In the genomic region with DNA sequence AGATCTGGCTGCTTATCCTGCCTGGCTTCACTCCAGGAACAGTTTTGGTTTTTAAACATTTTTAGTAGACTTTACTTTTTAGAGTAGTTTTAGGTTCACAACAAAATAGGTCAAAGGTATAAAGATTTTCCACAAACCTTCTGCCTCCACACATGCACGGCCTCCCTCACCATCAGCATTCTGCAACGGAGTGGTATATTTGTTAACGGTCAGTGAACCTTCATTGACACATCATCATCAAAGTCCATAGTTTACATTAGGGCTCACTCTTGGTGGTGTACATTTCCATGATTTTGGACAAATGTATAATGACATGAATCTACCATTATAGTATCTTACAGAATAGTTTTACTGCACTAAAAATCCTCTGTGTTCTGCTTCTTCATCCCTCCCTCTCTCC, we compare ENCODE assay signal across 12 cellular contexts.
A peak's percentile ranks its signal among the peaks of the same experiment; 100 is the strongest.
DNase-seq lines count a peak whose midpoint lies in the region; ATAC-seq, FAIRE-seq and TF ChIP-seq lines count a peak whose summit lies in the region.
"Had no signal": no experiment of that assay in that cellular context is flagged by ENCODE, and none has a peak within 500 bp of the region (broad histone marks: within the 10 kb centered on the region; RNA-seq: fewer than 3 reads in every experiment).

No MANE protein-coding gene starts in this region.

- DNase-seq in breast epithelium (ENCODE audit: low spot score in 2 of 2) (no peak), MCF 10A (ENCODE audit: unreplicated experiment) (no peak), HepG2 (ENCODE audit: low spot score) (peak; percentile 31), thoracic aorta (ENCODE audit: low spot score) (no peak), NCI-H1105 (lab: John Stamatoyannopoulos, UW) (no peak), H7 (no peak), SKM-1 treated with dmso at 0.1 percent for 144 hours (lab: John Stamatoyannopoulos, UW; ENCODE audit: unreplicated experiment) (no peak)
- DNase-seq in stimulated activated CD8-positive, alpha-beta memory T cell treated with anti-CD3 and anti-CD28 coated beads, Interleukin-4, amount 100 ng/mL, for 48 hours: no peak
- DNase-seq: NCI-H1048, Right ventricle myocardium superior had no signal

- no peak overlapping the region for H2AFZ ChIP-seq in HepG2 (ENCODE audit: low read length)

- peaks cover 27% of the 10 kb centered on the region for H3K4me1 Mint-ChIP-seq in MCF 10A (ENCODE audit: insufficient read depth, unreplicated experiment)

- POLR2A ChIA-PET in MCF 10A (lab: Yijun Ruan, JAX): interaction anchor here (2.0 to 2.4 kb wide), 3 partner anchors 13 to 56 kb away, joined by 7 to 32 read pairs (median 20); no protein-coding TSS in a partner anchor
- POLR2A ChIA-PET in HepG2 (lab: Yijun Ruan, JAX): interaction anchor here (2.2 to 2.7 kb wide), 3 partner anchors 8 to 303 kb away, joined by 7 to 20 read pairs (median 12); a partner anchor contains a TSS

- BruUV-seq in MCF 10A (replicated peaks; lab: Mats Ljungman, UMichigan) (no TSS peak), HepG2 (replicated peaks; lab: Mats Ljungman, UMichigan) (no TSS peak)

- H3K36me3 Mint-ChIP-seq in MCF 10A (ENCODE audit: insufficient read depth, unreplicated experiment): peaks cover 13% of the 10 kb centered on the region

- TF ChIP-seq CTCF in breast epithelium (IDR thresholded peaks at IDR 0.05) (no peak), MCF 10A (IDR thresholded peaks at IDR 0.05; ENCODE audit: unreplicated experiment) (no peak), HepG2 (CRISPR knock-in tag; IDR thresholded peaks at IDR 0.05) (no peak), thoracic aorta (IDR thresholded peaks at IDR 0.05) (no peak)

- peak overlapping the region; percentile 78 for H3K4me2 ChIP-seq in HepG2 (ENCODE audit: low read depth, low read length)

- no peak overlapping the region for H3K27ac Mint-ChIP-seq in MCF 10A (ENCODE audit: low read depth, unreplicated experiment)

- no peak for FAIRE-seq in HepG2 (lab: Jason Lieb, UNC)

- no peaks in the 10 kb centered on the region for H4K20me1 ChIP-seq in HepG2 (ENCODE audit: insufficient read depth, low read length)

- no peak overlapping the region for H3K9ac ChIP-seq in HepG2 (ENCODE audit: insufficient read depth, low read depth, low read length)

- WGBS in HepG2 (ENCODE audit: low lambda C conversion rate): 15% methylated on average over 3 of the region's 3 CpGs

- H3K4me1 ChIP-seq in breast epithelium (peaks cover 0 to 11% of the 10 kb centered on the region in 2 donors), HepG2 (ENCODE audit: insufficient read depth, low read length) (peaks cover 36% of the 10 kb centered on the region), thoracic aorta (ENCODE audit: control insufficient read depth in 1 of 2, low read depth in 2 of 2) (peaks cover 15 to 30% of the 10 kb centered on the region in 2 donors)

- no peaks in the 10 kb centered on the region for H3K79me2 ChIP-seq in HepG2 (ENCODE audit: insufficient read depth, low read length)

- H3K27me3 ChIP-seq in breast epithelium (no peaks in the 10 kb centered on the region), HepG2 (ENCODE audit: control insufficient read depth in 1 of 2, insufficient read depth in 2 of 2, low read length in 2 of 2) (no peaks in the 10 kb centered on the region), thoracic aorta (replicated peaks; ENCODE audit: insufficient read depth) (no peaks in the 10 kb centered on the region), H7 (ENCODE audit: control insufficient read depth, insufficient read depth, low read length) (no peaks in the 10 kb centered on the region)

- H3K9me3 ChIP-seq in breast epithelium (no peaks in the 10 kb centered on the region), HepG2 (ENCODE audit: low read length) (no peaks in the 10 kb centered on the region), thoracic aorta (no peaks in the 10 kb centered on the region)

- no peaks in the 10 kb centered on the region for H3K36me3 ChIP-seq in breast epithelium
- no peaks in the 10 kb centered on the region for H3K36me3 ChIP-seq in HepG2 (replicated peaks in 1 of 2; ENCODE audit: control insufficient read depth in 1 of 2, insufficient read depth in 2 of 2, low read length in 2 of 2)
- no peaks in the 10 kb centered on the region for H3K36me3 ChIP-seq in thoracic aorta
- H3K36me3 ChIP-seq in H7 (replicated peaks; ENCODE audit: control insufficient read depth, insufficient read depth, low read length): no peaks in the 10 kb centered on the region

- H3K27me3 Mint-ChIP-seq in MCF 10A (ENCODE audit: insufficient read depth, unreplicated experiment): no peaks in the 10 kb centered on the region

- ATAC-seq in HepG2 (peak; percentile 10; the same call in 2 of the 3 replicates), thoracic aorta (ENCODE audit: insufficient number of reproducible peaks, low FRiP score, low read depth) (no peak)

- TF ChIP-seq RAD21 in HepG2 (CRISPR knock-in tag; IDR thresholded peaks at IDR 0.05): no peak

- in situ Hi-C loops in HepG2 (cut with HindIII; ENCODE audit: extremely low pct_ligation_motif_present, low pct_unique_long_range_greater_than_20kb): loop anchor here (5.0 kb wide), 2 partner anchors 303 to 378 kb away; a partner anchor contains a TSS

- H3K27ac ChIP-seq in breast epithelium (peak overlapping the region; percentile 46 to 76), HepG2 (ENCODE audit: extremely low read length, insufficient read depth, low read length) (peak overlapping the region; percentile 39), thoracic aorta (peak overlapping the region; percentile 60 to 75)
- H3K27ac ChIP-seq: C4-2B had no signal

- intact Hi-C loops in breast epithelium (cut with DNase I; ENCODE audit: low total_unique reads): no loop called here
- intact Hi-C loops in MCF 10A (cut with micrococcal nuclease): no loop called here
- intact Hi-C loops in HepG2 (cut with micrococcal nuclease; ENCODE audit: unreplicated experiment): loop anchor here (5.0 kb wide), 1 partner anchor 58 kb away; no protein-coding TSS in a partner anchor

- peak in 1 of 2 experiments; percentile 40; a peak in 2 of 4 replicates for TF ChIP-seq EP300 in HepG2 (IDR thresholded peaks at IDR 0.05; ENCODE audit: low read depth in 2 of 2, low read length in 2 of 2)
- TF ChIP-seq EP300 in HepG2 (CRISPR knock-in tag; IDR thresholded peaks at IDR 0.05; ENCODE audit: borderline replicate concordance): no peak

- CTCF ChIA-PET in MCF 10A (lab: Yijun Ruan, JAX): interaction anchor here (0.5 to 2.4 kb wide), 27 partner anchors 9 to 624 kb away, joined by 3 to 19 read pairs (median 5); no protein-coding TSS in a partner anchor
- CTCF ChIA-PET in HepG2 (lab: Yijun Ruan, JAX; ENCODE audit: low intra/inter-chr PET ratio, low total read pairs): interaction anchor here (0.8 to 2.5 kb wide), 6 partner anchors 17 to 467 kb away, joined by 3 to 12 read pairs (median 4); a partner anchor contains a TSS

- H3K4me3 Mint-ChIP-seq in MCF 10A (ENCODE audit: unreplicated experiment): no peak overlapping the region

- no peaks in the 10 kb centered on the region for H3K9me3 Mint-ChIP-seq in MCF 10A (ENCODE audit: unreplicated experiment)

- H3K4me3 ChIP-seq in breast epithelium (no peak overlapping the region), HepG2 (replicated peaks in 1 of 3; ENCODE audit: insufficient read depth in 1 of 3, low read depth in 2 of 3, low read length in 3 of 3) (0 out of 6 replicates have a peak overlapping the region, but pooled peaks of 1 of the 3 experiments have one; percentile 4), thoracic aorta (no peak overlapping the region), H7 (ENCODE audit: insufficient read depth, low read depth, low read length) (no peak overlapping the region)
- H3K4me3 ChIP-seq: K562 had no signal

- no peak for TF ChIP-seq POLR2A in breast epithelium (IDR thresholded peaks at IDR 0.05)
- no peak for TF ChIP-seq POLR2A in HepG2 (IDR thresholded peaks at IDR 0.05; ENCODE audit: insufficient read depth in 1 of 2, low read depth in 2 of 2, low read length in 2 of 2)

TF ChIP-seq in HepG2, 621 proteins besides CTCF, POLR2A, EP300 and RAD21 (continues in another document):
- no peak for TF ChIP-seq ZNF841 (CRISPR knock-in tag; IDR thresholded peaks at IDR 0.05; ENCODE audit: borderline replicate concordance)
- no peak for TF ChIP-seq ZNF781 (CRISPR knock-in tag; IDR thresholded peaks at IDR 0.05; ENCODE audit: borderline replicate concordance, not compliant biosample characterization)
- no peak for TF ChIP-seq ZNF34 (CRISPR knock-in tag; IDR thresholded peaks at IDR 0.05; ENCODE audit: borderline replicate concordance)
- peak; percentile 68; the same call in 1 of the 2 replicates for TF ChIP-seq HMG20A (CRISPR knock-in tag; IDR thresholded peaks at IDR 0.05; ENCODE audit: borderline replicate concordance)
- no peak for TF ChIP-seq ZSCAN22 (CRISPR knock-in tag; IDR thresholded peaks at IDR 0.05)
- TF ChIP-seq, protein P1, sequence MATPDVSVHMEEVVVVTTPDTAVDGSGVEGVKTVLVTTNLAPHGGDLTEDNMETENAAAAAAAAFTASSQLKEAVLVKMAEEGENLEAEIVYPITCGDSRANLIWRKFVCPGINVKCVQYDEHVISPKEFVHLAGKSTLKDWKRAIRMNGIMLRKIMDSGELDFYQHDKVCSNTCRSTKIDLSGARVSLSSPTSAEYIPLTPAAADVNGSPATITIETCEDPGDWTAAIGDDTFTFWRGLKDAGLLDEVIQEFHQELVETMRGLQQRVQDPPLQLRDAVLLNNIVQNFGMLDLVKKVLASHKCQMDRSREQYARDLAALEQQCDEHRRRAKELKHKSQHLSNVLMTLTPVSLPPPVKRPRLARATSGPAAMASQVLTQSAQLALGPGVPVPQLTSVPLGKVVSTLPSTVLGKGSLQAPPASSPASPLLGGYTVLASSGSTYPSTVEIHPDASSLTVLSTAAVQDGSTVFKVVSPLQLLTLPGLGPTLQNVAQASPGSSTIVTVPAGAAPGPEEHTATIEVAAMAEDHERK (CRISPR knock-in tag; IDR thresholded peaks at IDR 0.05; ENCODE audit: low read depth): no peak
- no peak for TF ChIP-seq ZNF75D (CRISPR knock-in tag; IDR thresholded peaks at IDR 0.05; ENCODE audit: borderline replicate concordance)
- TF ChIP-seq FOSL2 (CRISPR knock-in tag; IDR thresholded peaks at IDR 0.05): 0 out of 2 replicates have a peak, but pooled peaks have one; percentile 26
- TF ChIP-seq HNF4G (IDR thresholded peaks at IDR 0.05; ENCODE audit: borderline replicate concordance, low read depth, low read length): no peak
- no peak for TF ChIP-seq HNF4G (CRISPR knock-in tag; IDR thresholded peaks at IDR 0.05; ENCODE audit: borderline replicate concordance, low read depth)
- no peak for TF ChIP-seq THAP11 (CRISPR knock-in tag; IDR thresholded peaks at IDR 0.05)
- TF ChIP-seq KAT8 (CRISPR knock-in tag; IDR thresholded peaks at IDR 0.05): no peak
- no peak for TF ChIP-seq ZNF792 (CRISPR knock-in tag; IDR thresholded peaks at IDR 0.05)
- no peak for TF ChIP-seq ZNF292 (CRISPR knock-in tag; IDR thresholded peaks at IDR 0.05; ENCODE audit: borderline replicate concordance, low read depth)
- TF ChIP-seq RFX3 (CRISPR knock-in tag; IDR thresholded peaks at IDR 0.05): no peak
- TF ChIP-seq NRL (CRISPR knock-in tag; IDR thresholded peaks at IDR 0.05; ENCODE audit: borderline replicate concordance): no peak
- TF ChIP-seq ZNF431 (CRISPR knock-in tag; IDR thresholded peaks at IDR 0.05; ENCODE audit: borderline replicate concordance, low read depth): no peak
- TF ChIP-seq ZNF205 (CRISPR knock-in tag; IDR thresholded peaks at IDR 0.05): no peak
